ENCODE assay signal across 13 cellular contexts in the genomic region with DNA sequence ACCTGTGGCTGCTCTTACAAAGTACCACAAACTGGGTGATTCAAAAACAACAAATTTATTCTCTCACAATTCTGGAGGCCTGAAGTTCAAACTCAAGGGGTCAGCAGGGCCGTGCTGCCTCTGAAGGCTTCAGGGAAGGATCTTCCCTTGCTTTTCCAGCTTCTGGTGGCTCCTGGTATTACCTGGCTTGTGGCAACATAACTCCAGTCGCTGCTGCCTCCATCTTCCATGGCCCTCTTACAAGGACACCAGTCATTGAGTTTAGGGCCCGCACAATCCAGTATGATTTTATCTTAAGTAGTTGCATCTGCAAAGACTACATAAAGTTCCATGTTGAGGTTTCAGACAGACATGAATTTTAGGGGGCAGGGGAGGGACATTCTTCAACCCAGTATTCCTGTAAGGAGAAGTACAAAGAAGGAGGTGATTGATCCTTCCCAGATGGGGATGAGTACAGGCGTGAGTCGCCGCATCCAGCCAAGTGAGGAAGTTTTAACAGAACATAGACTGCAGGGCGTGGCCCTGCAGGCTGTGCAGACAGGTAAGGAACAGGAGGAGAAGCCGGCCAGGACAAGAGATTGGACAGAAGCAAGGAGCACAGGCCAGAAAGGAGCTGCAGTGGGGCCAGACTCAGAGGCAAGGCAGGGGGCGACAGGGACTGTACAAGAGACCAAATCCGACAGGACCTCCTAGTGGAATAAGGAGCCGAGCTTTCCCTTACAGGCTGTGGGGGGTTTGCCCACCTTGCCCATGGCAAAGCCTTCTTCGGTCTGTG.
"Had no signal": no experiment of that assay in that cellular context is flagged by ENCODE, and none has a peak within 500 bp of the region (broad histone marks: within the 10 kb centered on the region; RNA-seq: fewer than 3 reads in every experiment).

No MANE protein-coding gene starts in this region.

- ATAC-seq: activated naive CD8-positive, alpha-beta T cell treated with anti-CD3 and anti-CD28 coated beads, Interleukin-2, amount 50 U/mL, for 24 hours had no signal

- H3K9me3 Mint-ChIP-seq: activated naive CD8-positive, alpha-beta T cell treated with anti-CD3 and anti-CD28 coated beads, Interleukin-2, amount 50 U/mL, for 24 hours had no signal

- H3K36me3 ChIP-seq: ascending aorta, right lobe of liver, spleen had no signal

- H3K9me3 ChIP-seq: ascending aorta, right lobe of liver, spleen had no signal

- H2AFZ ChIP-seq: hepatocyte had no signal

- DNase-seq: activated CD4-positive, alpha-beta memory T cell treated with anti-CD3 and anti-CD28 coated beads for 36 hours; activated CD4-positive, CD25-positive, alpha-beta regulatory T cell treated with anti-CD3 and anti-CD28 coated beads, Interleukin-2, amount 50 U/mL, for 72 hours; activated naive CD8-positive, alpha-beta T cell treated with anti-CD3 and anti-CD28 coated beads, Interleukin-2, amount 50 U/mL, for 24 hours; activated T-cell treated with anti-CD3 and anti-CD28 coated beads, Interleukin-2, amount 50 U/mL, for 48 hours; right lobe of liver; spleen; stimulated activated CD4-positive, alpha-beta T cell treated with anti-CD3 and anti-CD28 coated beads, Interleukin-1b, Interleukin-23, amount 100 ng/mL, for 48 hours; stimulated activated naive CD4-positive, alpha-beta T cell; SW 1271; T-helper 9 cell had no signal

- H3K4me3 Mint-ChIP-seq: activated CD4-positive, alpha-beta memory T cell treated with anti-CD3 and anti-CD28 coated beads for 36 hours; activated naive CD8-positive, alpha-beta T cell treated with anti-CD3 and anti-CD28 coated beads, Interleukin-2, amount 50 U/mL, for 24 hours; mesothelial cell of epicardium had no signal

- H3K4me1 ChIP-seq: right lobe of liver, spleen had no signal

- H3K27me3 ChIP-seq: ascending aorta, hepatocyte, right lobe of liver, spleen had no signal

- H3K4me3 ChIP-seq: ascending aorta, hepatocyte, right lobe of liver, spleen had no signal

- H3K27me3 Mint-ChIP-seq: activated CD4-positive, alpha-beta memory T cell treated with anti-CD3 and anti-CD28 coated beads for 36 hours; activated naive CD8-positive, alpha-beta T cell treated with anti-CD3 and anti-CD28 coated beads, Interleukin-2, amount 50 U/mL, for 24 hours had no signal

- H3K4me2 ChIP-seq: hepatocyte had no signal

- H3K4me1 Mint-ChIP-seq: mesothelial cell of epicardium had no signal

- H3K27ac Mint-ChIP-seq: activated naive CD8-positive, alpha-beta T cell treated with anti-CD3 and anti-CD28 coated beads, Interleukin-2, amount 50 U/mL, for 24 hours; mesothelial cell of epicardium had no signal

- H3K27ac ChIP-seq: right lobe of liver, spleen had no signal

- H3K36me3 Mint-ChIP-seq: activated CD4-positive, alpha-beta memory T cell treated with anti-CD3 and anti-CD28 coated beads for 36 hours; mesothelial cell of epicardium had no signal
